In the genomic region with DNA sequence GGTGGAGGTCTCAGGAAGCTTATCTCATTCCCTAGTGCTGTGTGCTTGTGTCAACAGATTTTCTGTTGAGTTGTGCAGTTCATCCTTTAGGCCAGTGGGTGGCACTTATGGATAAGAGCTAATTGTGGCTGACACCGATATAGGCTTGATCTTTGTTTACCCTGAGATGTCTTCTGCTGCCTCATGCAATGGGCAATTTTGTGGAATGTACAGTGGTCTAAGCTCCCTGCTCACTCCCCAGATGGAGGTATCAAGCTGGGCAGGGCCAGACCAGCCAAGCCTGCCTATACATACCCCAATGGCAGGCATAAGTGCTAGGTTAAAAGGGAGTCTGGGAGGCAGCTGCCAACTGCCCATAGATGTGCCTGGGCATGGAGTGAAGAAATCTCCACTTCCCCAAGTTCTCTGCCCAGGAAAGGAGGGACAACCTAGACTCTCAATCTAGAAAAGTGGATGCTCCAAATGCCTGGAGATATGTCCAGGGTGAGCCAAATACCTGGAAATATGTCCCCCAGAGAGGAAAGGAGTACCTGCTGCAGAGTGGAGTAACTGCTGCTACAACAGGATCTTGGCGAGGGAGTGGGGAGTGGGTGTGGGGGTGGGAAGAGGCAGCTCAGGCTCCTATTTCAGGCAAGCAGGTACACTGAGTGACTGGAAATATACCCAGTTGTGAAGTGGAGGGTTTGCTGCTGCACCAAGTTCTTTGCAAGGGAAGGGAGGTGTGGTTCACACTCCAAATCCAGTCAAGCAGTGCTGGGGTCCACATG, we compare ENCODE assay signal across 8 cellular contexts. TPM values are rescaled to one million over a fixed set of nuclear protein-coding genes. Genes with fewer than 3 reads are reported as not detected.
DNase-seq lines count a peak whose midpoint lies in the region; ATAC-seq and TF ChIP-seq lines count a peak whose summit lies in the region.

No MANE protein-coding gene starts in this region.

- no peak overlapping the region for H3K4me2 ChIP-seq in KMS-11

- no peaks in the 10 kb centered on the region for H3K36me3 ChIP-seq in heart right ventricle
- no peaks in the 10 kb centered on the region for H3K36me3 ChIP-seq in KMS-11 (ENCODE audit: insufficient read depth)
- H3K36me3 ChIP-seq in naive thymus-derived CD4-positive, alpha-beta T cell (ENCODE audit: control insufficient read depth in 2 of 3, insufficient read depth in 3 of 3, low read length in 3 of 3): no peaks in the 10 kb centered on the region
- no peaks in the 10 kb centered on the region for H3K36me3 ChIP-seq in sigmoid colon

- TF ChIP-seq EP300 in sigmoid colon (IDR thresholded peaks at IDR 0.05): no peak

- peaks cover 8 to 25% (median 20%) of the 10 kb centered on the region in 7 donors for H3K4me1 Mint-ChIP-seq in naive thymus-derived CD4-positive, alpha-beta T cell

- TF ChIP-seq POLR2A in sigmoid colon (IDR thresholded peaks at IDR 0.05): peak in 1 of 2 donors; percentile 8

- peaks cover 0 to 3% (median 0%) of the 10 kb centered on the region in 5 donors for H3K36me3 Mint-ChIP-seq in naive thymus-derived CD4-positive, alpha-beta T cell

- H3K4me1 ChIP-seq in heart right ventricle (no peaks in the 10 kb centered on the region), KMS-11 (ENCODE audit: low read depth, poor library complexity, severe bottlenecking) (peaks cover 7% of the 10 kb centered on the region), sigmoid colon (no peaks in the 10 kb centered on the region)
- H3K4me1 ChIP-seq in naive thymus-derived CD4-positive, alpha-beta T cell (ENCODE audit: control insufficient read depth in 2 of 2, insufficient read depth in 2 of 2, low read length in 2 of 2): peaks cover 0 to 9% of the 10 kb centered on the region in 2 donors

- H3K27me3 ChIP-seq in heart right ventricle (no peaks in the 10 kb centered on the region), KMS-11 (ENCODE audit: insufficient read depth, low read depth) (no peaks in the 10 kb centered on the region), sigmoid colon (no peaks in the 10 kb centered on the region)
- no peaks in the 10 kb centered on the region for H3K27me3 ChIP-seq in naive thymus-derived CD4-positive, alpha-beta T cell (ENCODE audit: control insufficient read depth in 2 of 2, insufficient read depth in 2 of 2, low read length in 2 of 2)

- H3K27me3 Mint-ChIP-seq in naive thymus-derived CD4-positive, alpha-beta T cell: peaks cover 0 to 8% (median 0%) of the 10 kb centered on the region in 5 donors

- POLR2A ChIA-PET in naive thymus-derived CD4-positive, alpha-beta T cell (lab: Charles Lee): interaction anchor here (0.8 to 1.8 kb wide), 5 partner anchors 11 to 336 kb away, joined by 3 to 9 read pairs (median 5); no protein-coding TSS in a partner anchor

- H3K4me3 Mint-ChIP-seq in naive thymus-derived CD4-positive, alpha-beta T cell: no peak overlapping the region

- H3K9me3 Mint-ChIP-seq in naive thymus-derived CD4-positive, alpha-beta T cell: peaks cover 0 to 8% (median 3%) of the 10 kb centered on the region in 11 donors

- H3K27ac Mint-ChIP-seq in naive thymus-derived CD4-positive, alpha-beta T cell: peak overlapping the region in 6 of 9 donors; percentile 29 to 69 (median 40)

- DNase-seq in heart right ventricle (no peak), cardiac septum (ENCODE audit: low spot score) (no peak), H4 (ENCODE audit: low spot score) (peak; percentile 31), T-helper 1 cell (peak in 3 of 5 donors; percentile 8 to 44 (median 24)), dermis blood vessel endothelial cell (peak; percentile 69), sigmoid colon (no peak)
- peak in 7 of 9 donors; percentile 38 to 64 (median 55) for DNase-seq in naive thymus-derived CD4-positive, alpha-beta T cell

- TF ChIP-seq CTCF in heart right ventricle (IDR thresholded peaks at IDR 0.05): peak in 8 of 9 donors; percentile 7 to 52 (median 38)
- peak; percentile 70 for TF ChIP-seq CTCF in KMS-11 (conservative IDR thresholded peaks at IDR 0.05; ENCODE audit: low read depth, low read length)
- TF ChIP-seq CTCF in sigmoid colon (IDR thresholded peaks at IDR 0.05): no peak

- H3K9me3 ChIP-seq in heart right ventricle (peaks cover 0 to 52% (median 5%) of the 10 kb centered on the region in 11 donors), sigmoid colon (peaks cover 0 to 6% (median 3%) of the 10 kb centered on the region in 4 donors)
- no peaks in the 10 kb centered on the region for H3K9me3 ChIP-seq in naive thymus-derived CD4-positive, alpha-beta T cell (ENCODE audit: control insufficient read depth in 2 of 3, low read length in 3 of 3)

- H3K4me3 ChIP-seq in heart right ventricle: no peak overlapping the region
- H3K4me3 ChIP-seq in KMS-11 (IDR thresholded peaks at IDR 0.05; ENCODE audit: insufficient read depth, low read depth, low read length): no peak overlapping the region
- no peak overlapping the region for H3K4me3 ChIP-seq in naive thymus-derived CD4-positive, alpha-beta T cell (ENCODE audit: low read length)
- no peak overlapping the region for H3K4me3 ChIP-seq in sigmoid colon

- H4K20me1 ChIP-seq in KMS-11 (ENCODE audit: insufficient read depth): no peaks in the 10 kb centered on the region

- WGBS in heart right ventricle, 2 donors: 43 to 51% methylated on average over 2 of the region's 2 CpGs
- WGBS in sigmoid colon, 2 donors: 49 to 53% methylated on average over 2 of the region's 2 CpGs

- peak in 2 of 8 donors; percentile 17 to 45 for ATAC-seq in heart right ventricle
- peak; percentile 92 for ATAC-seq in naive thymus-derived CD4-positive, alpha-beta T cell

- intact Hi-C loops in heart right ventricle (cut with DNase I): no loop called here
- intact Hi-C loops in cardiac septum (cut with DNase I): no loop called here
- intact Hi-C loops in naive thymus-derived CD4-positive, alpha-beta T cell (cut with micrococcal nuclease): loop anchor here (1.0 to 5.0 kb wide), 10 partner anchors 14 to 633 kb away; partner anchors contain the start of gene MED23 (in 2 of the 2)
- intact Hi-C loops in sigmoid colon (cut with DNase I): no loop called here

- peak overlapping the region; percentile 33; the same call in 1 of the 2 replicates for H2AFZ ChIP-seq in KMS-11 (ENCODE audit: low read depth)

- H3K9ac ChIP-seq in KMS-11: no peak overlapping the region

- H3K27ac ChIP-seq in heart right ventricle (no peak overlapping the region), KMS-11 (no peak overlapping the region), sigmoid colon (no peak overlapping the region)
- H3K27ac ChIP-seq in naive thymus-derived CD4-positive, alpha-beta T cell (ENCODE audit: low read depth, low read length): no peak overlapping the region

- CTCF ChIA-PET in naive thymus-derived CD4-positive, alpha-beta T cell (lab: Charles Lee): interaction anchor here (0.6 to 3.7 kb wide), 17 partner anchors 8 to 1198 kb away, joined by 3 to 73 read pairs (median 3); no protein-coding TSS in a partner anchor

- H3K79me2 ChIP-seq in KMS-11 (ENCODE audit: insufficient read depth, low read depth): no peaks in the 10 kb centered on the region

RNA-seq across cellular contexts. Expression of gene ARG1, which starts 53.2 kb away (rescaled TPM):
- total RNA-seq in heart right ventricle: 1 to 10 TPM in 1 of 10 donors, under 1 TPM in 4, not detected in 5; 0.27 to 1.2 (median 0.83) TPM
- polyA plus RNA-seq in heart right ventricle: under 1 TPM; 0.10 to 0.51 TPM
- 0.89 TPM for total RNA-seq in cardiac septum
- total RNA-seq in H4 (2014; rRNA removed; shearing (Covaris generic)): not detected in 2 replicates
- 0.19 TPM in 1 of 2 replicates, not detected in the other for total RNA-seq in dermis blood vessel endothelial cell
- not detected for total RNA-seq in naive thymus-derived CD4-positive, alpha-beta T cell
- polyA plus RNA-seq in naive thymus-derived CD4-positive, alpha-beta T cell: not detected
- under 1 TPM in 1 of 4 donors, not detected in 3; 0.27 TPM for total RNA-seq in sigmoid colon
- 1 to 10 TPM in 1 of 3 donors, under 1 TPM in 1, not detected in 1; 0.17 to 1.2 TPM for polyA plus RNA-seq in sigmoid colon

Comparison
In these comparisons a context has a peak if more than half of its experiments do, and no peak if none do; other contexts are left out.
1. DNase-seq: peak in H4 (single experiment), T-helper 1 cell (3 of 5), dermis blood vessel endothelial cell (single experiment) and naive thymus-derived CD4-positive, alpha-beta T cell (7 of 9); none in heart right ventricle (0 of 2), cardiac septum (single experiment) and sigmoid colon (single experiment).
2. CTCF ChIP-seq: peak in heart right ventricle (8 of 9) and KMS-11 (single experiment); none in sigmoid colon (0 of 4).
3. intact Hi-C loops: an anchor here in naive thymus-derived CD4-positive, alpha-beta T cell (1.0 to 5.0 kb wide); none called in heart right ventricle, cardiac septum and sigmoid colon.